ENCODE assay signal across 14 cellular contexts in the genomic region with DNA sequence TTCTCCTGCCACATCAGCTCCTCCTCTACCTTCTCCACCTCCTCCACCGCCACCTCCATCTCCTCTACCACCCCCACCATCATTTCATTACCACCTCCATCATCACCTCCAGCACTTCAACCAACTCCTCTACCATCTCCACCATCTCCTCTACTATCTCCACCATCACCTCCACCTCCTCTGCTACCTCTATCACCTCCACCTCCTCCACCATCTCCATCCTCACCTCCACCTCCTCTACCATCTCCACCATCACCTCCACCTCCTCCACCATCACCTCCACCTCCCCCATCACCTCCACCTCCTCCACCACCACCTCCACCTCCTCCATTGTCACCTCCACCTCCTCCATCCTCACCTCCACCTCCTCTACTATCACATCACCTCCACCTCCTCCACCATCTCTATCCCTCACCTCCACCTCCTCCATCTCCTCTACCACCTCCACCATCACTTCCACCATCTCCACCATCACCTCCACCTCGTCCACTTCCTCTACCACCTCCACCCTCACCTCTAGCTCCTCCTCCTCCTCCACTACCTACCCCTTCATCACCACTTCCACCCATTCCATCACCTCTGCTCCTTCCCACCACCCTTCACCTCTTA.
"Had no signal": no experiment of that assay in that cellular context is flagged by ENCODE, and none has a peak within 500 bp of the region (broad histone marks: within the 10 kb centered on the region; RNA-seq: fewer than 3 reads in every experiment).

No MANE protein-coding gene starts in this region.

- H3K36me3 Mint-ChIP-seq: memory B cell had no signal

- DNase-seq: activated CD4-positive, alpha-beta memory T cell treated with anti-CD3 and anti-CD28 coated beads, Interleukin-2, amount 10 ng/mL, durations not matched to agents 7 days and 5 days; activated CD4-positive, alpha-beta T cell treated with anti-CD3 and anti-CD28 coated beads for 1 hour; activated naive CD4-positive, alpha-beta T cell; glutamatergic neuron; nephron progenitor cell; stimulated activated CD4-positive, alpha-beta T cell treated with anti-CD3 and anti-CD28 coated beads, Interleukin-15, amount 100 ng/mL, for 24 hours; stimulated activated CD4-positive, alpha-beta T cell treated with anti-CD3 and anti-CD28 coated beads, Interleukin-4, amount 100 ng/mL, for 24 hours; stomach; T1000 had no signal

- H3K27me3 ChIP-seq: esophagus muscularis mucosa, stomach, vagina had no signal

- H3K36me3 ChIP-seq: prostate gland, stomach, vagina had no signal

- H3K4me3 Mint-ChIP-seq: activated CD4-positive, alpha-beta memory T cell treated with anti-CD3 and anti-CD28 coated beads, Interleukin-2, amount 10 ng/mL, durations not matched to agents 7 days and 5 days; activated T-helper 1 cell treated with anti-CD3 and anti-CD28 coated beads, Interleukin-12 subunit alpha, Interleukin-12 subunit beta, Interleukin-2, Interleukin-4 antibody, amounts not matched to agents 30 ng/mL and 10 ng/mL and 1 ng/mL, durations not matched to agents 14 hours and 24 hours and 36 hours; memory B cell; nephron progenitor cell had no signal

- H3K27me3 Mint-ChIP-seq: activated CD4-positive, alpha-beta memory T cell treated with anti-CD3 and anti-CD28 coated beads, Interleukin-2, amount 10 ng/mL, durations not matched to agents 7 days and 5 days had no signal

- H3K4me1 Mint-ChIP-seq: memory B cell had no signal

- H3K9me3 ChIP-seq: esophagus muscularis mucosa, prostate gland, stomach, vagina had no signal

- H3K27ac ChIP-seq: prostate gland, stomach, vagina had no signal

- H3K4me3 ChIP-seq: esophagus muscularis mucosa, prostate gland, stomach, vagina had no signal

- H3K9me3 Mint-ChIP-seq: activated CD4-positive, alpha-beta memory T cell treated with anti-CD3 and anti-CD28 coated beads, Interleukin-2, amount 10 ng/mL, durations not matched to agents 7 days and 5 days; activated T-helper 1 cell treated with anti-CD3 and anti-CD28 coated beads, Interleukin-12 subunit alpha, Interleukin-12 subunit beta, Interleukin-2, Interleukin-4 antibody, amounts not matched to agents 30 ng/mL and 10 ng/mL and 1 ng/mL, durations not matched to agents 14 hours and 24 hours and 36 hours; nephron progenitor cell had no signal

- H3K27ac Mint-ChIP-seq: activated CD4-positive, alpha-beta memory T cell treated with anti-CD3 and anti-CD28 coated beads, Interleukin-2, amount 10 ng/mL, durations not matched to agents 7 days and 5 days; activated T-helper 1 cell treated with anti-CD3 and anti-CD28 coated beads, Interleukin-12 subunit alpha, Interleukin-12 subunit beta, Interleukin-2, Interleukin-4 antibody, amounts not matched to agents 30 ng/mL and 10 ng/mL and 1 ng/mL, durations not matched to agents 14 hours and 24 hours and 36 hours; memory B cell; nephron progenitor cell had no signal
